Comparison of ENCODE assay signal across 9 cellular contexts in the genomic region with DNA sequence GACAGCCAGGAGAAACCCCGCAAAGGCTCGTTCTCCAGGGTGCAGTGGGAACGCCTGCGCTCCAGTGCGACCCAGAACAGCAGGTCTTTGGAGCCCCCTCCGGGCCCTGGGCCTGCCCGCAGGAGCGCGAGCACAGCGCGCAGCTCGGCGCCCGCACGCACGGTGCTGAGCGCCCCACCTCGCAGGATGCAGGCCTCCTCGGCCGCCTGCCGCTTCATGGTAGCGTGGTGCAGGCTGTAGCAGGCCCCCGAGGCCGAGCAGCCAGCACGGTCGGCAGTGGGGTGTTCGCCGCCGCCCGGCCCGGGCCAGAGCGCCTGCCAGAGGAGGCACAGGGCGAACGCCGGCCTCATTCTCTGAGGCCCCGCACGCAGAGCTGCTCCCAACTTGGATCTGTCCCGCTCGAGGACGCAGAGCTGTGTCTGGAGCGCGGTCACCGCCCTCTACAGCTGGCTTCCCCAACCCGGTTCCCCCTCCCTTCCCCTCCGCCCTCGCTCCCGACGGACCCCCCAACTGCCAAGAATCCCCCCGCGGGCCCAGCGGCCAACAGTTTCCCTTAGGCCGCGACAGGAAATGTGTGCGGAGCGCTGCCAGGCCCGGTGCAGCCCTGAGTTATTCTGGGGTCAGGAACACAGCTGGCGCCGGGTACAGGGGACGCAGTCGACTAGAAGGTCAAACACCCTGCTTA. TPM values are rescaled to one million over a fixed set of nuclear protein-coding genes. Genes with fewer than 3 reads are reported as not detected.
DNase-seq lines count a peak whose midpoint lies in the region; ATAC-seq lines count a peak whose summit lies in the region.
"Had no signal": no experiment of that assay in that cellular context is flagged by ENCODE, and none has a peak within 500 bp of the region (broad histone marks: within the 10 kb centered on the region; RNA-seq: fewer than 3 reads in every experiment).

A gene with protein sequence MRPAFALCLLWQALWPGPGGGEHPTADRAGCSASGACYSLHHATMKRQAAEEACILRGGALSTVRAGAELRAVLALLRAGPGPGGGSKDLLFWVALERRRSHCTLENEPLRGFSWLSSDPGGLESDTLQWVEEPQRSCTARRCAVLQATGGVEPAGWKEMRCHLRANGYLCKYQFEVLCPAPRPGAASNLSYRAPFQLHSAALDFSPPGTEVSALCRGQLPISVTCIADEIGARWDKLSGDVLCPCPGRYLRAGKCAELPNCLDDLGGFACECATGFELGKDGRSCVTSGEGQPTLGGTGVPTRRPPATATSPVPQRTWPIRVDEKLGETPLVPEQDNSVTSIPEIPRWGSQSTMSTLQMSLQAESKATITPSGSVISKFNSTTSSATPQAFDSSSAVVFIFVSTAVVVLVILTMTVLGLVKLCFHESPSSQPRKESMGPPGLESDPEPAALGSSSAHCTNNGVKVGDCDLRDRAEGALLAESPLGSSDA (minus strand): TSS at position 421 of the 685 bp plus-strand sequence. CDS start 71 bp downstream, at position 350.

- H3K9me3 ChIP-seq in mucosa of rectum (ENCODE audit: control insufficient read depth in 2 of 2, low read length in 2 of 2), result no peaks in the 10 kb centered on the region
- H3K9me3 ChIP-seq: SJSA1 had no signal

- peaks cover 0 to 5% of the 10 kb centered on the region in 2 donors for H3K27me3 ChIP-seq in mucosa of rectum (ENCODE audit: control insufficient read depth in 2 of 2, insufficient read depth in 2 of 2, low read length in 2 of 2)
- H3K27me3 ChIP-seq: SJSA1 had no signal

- in situ Hi-C loops in endometrial microvascular endothelial cells (cut with HindIII; ENCODE audit: inconsistent ontology term, low pct_unique_long_range_greater_than_20kb, low sequenced_read_pairs), result loop anchor here (10.0 to 25.0 kb wide), 4 partner anchors 49 to 756 kb away; no protein-coding TSS in a partner anchor

- WGBS in urinary bladder, result 8% methylated on average over 60 of the region's 60 CpGs

- H3K27ac ChIP-seq in mucosa of rectum (ENCODE audit: low read depth in 2 of 2, low read length in 2 of 2) (peak within 1 kb of the TSS in 1 of 2 donors; percentile 47), urinary bladder (ENCODE audit: low read depth) (no peak within 1 kb of the TSS)
- H3K27ac ChIP-seq: SJSA1 had no signal

- no peaks in the 10 kb centered on the region for H3K4me1 ChIP-seq in mucosa of rectum (ENCODE audit: control insufficient read depth in 2 of 2, insufficient read depth in 2 of 2, low read length in 2 of 2)
- no peaks in the 10 kb centered on the region for H3K4me1 ChIP-seq in urinary bladder (ENCODE audit: insufficient read depth)
- H3K4me1 ChIP-seq: SJSA1 had no signal

- no peak within 1 kb of the TSS for H3K9ac ChIP-seq in mucosa of rectum (ENCODE audit: low read depth in 1 of 2, low read length in 2 of 2)

- H3K4me3 ChIP-seq in mucosa of rectum (ENCODE audit: low read length in 2 of 2), result peak within 1 kb of the TSS; percentile 13 to 52
- peak within 1 kb of the TSS; percentile 46 for H3K4me3 ChIP-seq in urinary bladder (ENCODE audit: low read depth, low read length)
- H3K4me3 ChIP-seq: SJSA1 had no signal

- ATAC-seq in GM19023 (IDR thresholded peaks at IDR 0.05; ENCODE audit: unreplicated experiment), result no peak

- no peaks in the 10 kb centered on the region for H3K36me3 ChIP-seq in mucosa of rectum (ENCODE audit: control insufficient read depth in 2 of 2, insufficient read depth in 2 of 2, low read length in 2 of 2)
- no peaks in the 10 kb centered on the region for H3K36me3 ChIP-seq in urinary bladder (ENCODE audit: insufficient read depth)
- H3K36me3 ChIP-seq: SJSA1 had no signal

- DNase-seq in stimulated activated CD4-positive, alpha-beta T cell treated with anti-CD3 and anti-CD28 coated beads, Interleukin-15, amount 100 ng/mL, for 24 hours, result peak; percentile 17
- DNase-seq in stimulated activated CD4-positive, alpha-beta T cell treated with anti-CD3 and anti-CD28 coated beads, Interleukin-4, amount 100 ng/mL, for 4 hours, result no peak
- no peak for DNase-seq in NCI-H1436 treated with DMSO at 0.1 percent for 48 hours (lab: John Stamatoyannopoulos, UW)
- DNase-seq in T1000 (lab: John Stamatoyannopoulos, UW), result no peak

RNA-seq across cellular contexts. Expression of the gene that starts here (rescaled TPM):
- total RNA-seq in endometrial microvascular endothelial cells (ENCODE audit: inconsistent ontology term) (376 TPM), urinary bladder (27.5 TPM)
- polyA plus RNA-seq in urinary bladder, result 56.8 TPM
- total RNA-seq: SJSA1 had no signal

Comparison
In these comparisons a context has a peak if more than half of its experiments do, and no peak if none do; other contexts are left out.
1. RNA of the gene that starts here (total RNA-seq): 376 TPM in endometrial microvascular endothelial cells (single experiment); 27.5 TPM in urinary bladder (single experiment); every median in the first group is over 10 times any median in the second.